8 cellular contexts compared by ENCODE assay signal in genomic region chr4:127782275-127783025, GRCh38. TPM values are rescaled to one million over a fixed set of nuclear protein-coding genes. Genes with fewer than 3 reads are reported as not detected.
DNase-seq lines count a peak whose midpoint lies in the region; FAIRE-seq and TF ChIP-seq lines count a peak whose summit lies in the region.

Gene HSPA4L, plus strand, starts transcription at chr4:127782322. Its CDS starts 229 bp downstream, at chr4:127782551.

- no peaks in the 10 kb centered on the region for H3K36me3 ChIP-seq in astrocyte (ENCODE audit: insufficient read depth, low read length)

- no peaks in the 10 kb centered on the region for H3K79me2 ChIP-seq in astrocyte (ENCODE audit: insufficient read depth, low read length)

- no peaks in the 10 kb centered on the region for H3K4me1 ChIP-seq in astrocyte (ENCODE audit: insufficient read depth, low read length)

- H3K27me3 Mint-ChIP-seq in astrocyte (ENCODE audit: low read depth, unreplicated experiment) = no peaks in the 10 kb centered on the region

- H3K4me2 ChIP-seq in astrocyte (ENCODE audit: low read length) = peak within 1 kb of the TSS; percentile 91

- DNase-seq in H54 (ENCODE audit: insufficient read length, low spot score) = peak; percentile 32
- DNase-seq in Kasumi-1 (lab: John Stamatoyannopoulos, UW) = peak; percentile 61
- peak; percentile 71 for DNase-seq in SKM-1 (lab: John Stamatoyannopoulos, UW; ENCODE audit: unreplicated experiment)
- peak; percentile 32 for DNase-seq in astrocyte (ENCODE audit: low read depth)
- peak in 42 of 51 donors; percentile 23 to 89 (median 62) for DNase-seq in hypothalamus (lab: John Stamatoyannopoulos, UW)
- peak; percentile 96 for DNase-seq in retina
- no peak for DNase-seq in cerebellar cortex (ENCODE audit: low spot score)

- no peaks in the 10 kb centered on the region for H3K27me3 ChIP-seq in astrocyte (ENCODE audit: insufficient read depth, low read length)

- peaks cover 2% of the 10 kb centered on the region for H3K4me1 Mint-ChIP-seq in astrocyte (ENCODE audit: low read depth, unreplicated experiment)

- H2AFZ ChIP-seq in astrocyte (ENCODE audit: low read depth, low read length) = peak within 1 kb of the TSS; percentile 86

- H3K9me3 ChIP-seq in astrocyte (ENCODE audit: insufficient read depth, low read depth, low read length) = no peaks in the 10 kb centered on the region

- H3K9me3 Mint-ChIP-seq in astrocyte (ENCODE audit: unreplicated experiment) = no peaks in the 10 kb centered on the region

- TF ChIP-seq CTCF in GM12872 (IDR thresholded peaks at IDR 0.05; ENCODE audit: insufficient read depth, low read depth, low read length) (peak; percentile 9; the same call in 1 of the 3 replicates), astrocyte (IDR thresholded peaks at IDR 0.05; ENCODE audit: insufficient read depth, low read depth, low read length) (no peak)

- peak; percentile 64; the same call in 1 of the 2 replicates for TF ChIP-seq POLR2A in H54 (IDR thresholded peaks at IDR 0.05; ENCODE audit: low read depth, low read length)

- FAIRE-seq in H54 (lab: Jason Lieb, UNC) (no peak), astrocyte (lab: Jason Lieb, UNC) (no peak)

- H3K36me3 Mint-ChIP-seq in astrocyte (ENCODE audit: low read depth, unreplicated experiment) = no peaks in the 10 kb centered on the region

- peak within 1 kb of the TSS; percentile 60 for H3K27ac ChIP-seq in astrocyte (ENCODE audit: low read depth, low read length)

- peak within 1 kb of the TSS; percentile 74 for H3K4me3 ChIP-seq in astrocyte (ENCODE audit: insufficient read depth, low read depth, low read length)

- peak within 1 kb of the TSS; percentile 81 for H3K9ac ChIP-seq in astrocyte (ENCODE audit: low read length)

- H4K20me1 ChIP-seq in astrocyte (ENCODE audit: insufficient read depth, low read length) = no peaks in the 10 kb centered on the region

- peak within 1 kb of the TSS; percentile 93 for H3K27ac Mint-ChIP-seq in astrocyte (ENCODE audit: unreplicated experiment)

- peak within 1 kb of the TSS; percentile 97 for H3K4me3 Mint-ChIP-seq in astrocyte (ENCODE audit: unreplicated experiment)

RNA-seq across cellular contexts. Expression of gene HSPA4L, which starts in this region (rescaled TPM):
- 8.0 and 8.9 TPM in 2 replicates for total RNA-seq in astrocyte
